16 cellular contexts compared by ENCODE assay signal in the genomic region with DNA sequence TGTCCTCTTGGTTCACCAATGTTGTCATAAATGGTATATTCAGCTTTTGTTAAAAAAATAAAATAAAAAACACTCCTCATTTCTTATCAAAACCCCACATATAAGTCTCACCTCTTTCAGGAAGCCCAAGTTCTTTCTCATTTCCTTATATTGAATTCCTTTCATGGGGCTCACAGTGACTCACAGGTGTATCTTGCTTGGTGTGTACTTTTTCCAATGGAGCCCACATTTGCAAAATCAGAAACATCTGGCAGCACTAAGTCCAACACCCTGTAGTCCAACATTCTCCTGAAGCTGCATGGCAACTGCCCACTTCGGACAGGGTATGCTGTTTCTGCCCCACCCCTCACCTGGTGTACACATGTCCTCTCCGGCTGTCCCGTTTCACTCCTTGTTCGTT.
A peak's percentile ranks its signal among the peaks of the same experiment; 100 is the strongest.
DNase-seq lines count a peak whose midpoint lies in the region; ATAC-seq and TF ChIP-seq lines count a peak whose summit lies in the region.
"Had no signal": no experiment of that assay in that cellular context is flagged by ENCODE, and none has a peak within 500 bp of the region (broad histone marks: within the 10 kb centered on the region; RNA-seq: fewer than 3 reads in every experiment).

No MANE protein-coding gene starts in this region.

- H3K27ac ChIP-seq in RWPE2 (ENCODE audit: poor library complexity, severe bottlenecking): peak overlapping the region; percentile 34
- H3K27ac ChIP-seq in ascending aorta: no peak overlapping the region
- H3K27ac ChIP-seq: BLaER1, HL-60 had no signal

- H3K4me1 ChIP-seq in RWPE2 (ENCODE audit: insufficient read depth, poor library complexity, severe bottlenecking): peaks cover 7% of the 10 kb centered on the region
- H3K4me1 ChIP-seq in ascending aorta: no peaks in the 10 kb centered on the region
- H3K4me1 ChIP-seq: BLaER1 had no signal

- intact Hi-C loops in ascending aorta (cut with DNase I): no loop called here

- peak; percentile 60; the same call in 2 of the 3 replicates for ATAC-seq in RWPE2 (ENCODE audit: low read depth)
- ATAC-seq: GM23338 had no signal

- H3K4me3 ChIP-seq in RWPE2 (ENCODE audit: severe bottlenecking) (no peak overlapping the region), epithelial cell of esophagus (ENCODE audit: low read length) (no peak overlapping the region), ascending aorta (no peak overlapping the region)
- H3K4me3 ChIP-seq: BLaER1, GM23338 had no signal

- TF ChIP-seq CTCF in RWPE2 (IDR thresholded peaks at IDR 0.05; ENCODE audit: poor library complexity, severe bottlenecking) (no peak), epithelial cell of esophagus (IDR thresholded peaks at IDR 0.05; ENCODE audit: insufficient read depth, low read depth, low read length, missing control alignments) (no peak), ascending aorta (IDR thresholded peaks at IDR 0.05) (no peak)

- no peaks in the 10 kb centered on the region for H3K27me3 ChIP-seq in RWPE2 (ENCODE audit: insufficient read depth, poor library complexity, severe bottlenecking)
- H3K27me3 ChIP-seq in ascending aorta: no peaks in the 10 kb centered on the region
- H3K27me3 ChIP-seq: BLaER1 had no signal

- H3K36me3 ChIP-seq in RWPE2 (ENCODE audit: low read depth) (no peaks in the 10 kb centered on the region), ascending aorta (no peaks in the 10 kb centered on the region)
- H3K36me3 ChIP-seq: BLaER1 had no signal

- H3K9me3 ChIP-seq in RWPE2 (ENCODE audit: severe bottlenecking) (no peaks in the 10 kb centered on the region), ascending aorta (no peaks in the 10 kb centered on the region)
- H3K9me3 ChIP-seq: BLaER1 had no signal

- DNase-seq in HT1080 (ENCODE audit: low read depth) (peak; percentile 69), RWPE2 (ENCODE audit: low spot score) (no peak), epithelial cell of esophagus (ENCODE audit: low read depth) (peak; percentile 39), kidney tubule cell (ENCODE audit: low spot score) (peak; percentile 67), NCI-H1436 treated with DMSO at 0.1 percent for 48 hours (lab: John Stamatoyannopoulos, UW) (no peak), ascending aorta (ENCODE audit: low spot score in 2 of 2) (no peak), C1 segment of cervical spinal cord (lab: John Stamatoyannopoulos, UW) (no peak)
- DNase-seq: 8988T; CD8-positive, alpha-beta memory T cell; COR-L47; DMS79; GDM1; HCEC 1CT had no signal

Comparison
In these comparisons a context has a peak if more than half of its experiments do, and no peak if none do; other contexts are left out.
1. DNase-seq: peak in HT1080 (single experiment), epithelial cell of esophagus (single experiment) and kidney tubule cell (single experiment); none in RWPE2 (single experiment), NCI-H1436 treated with DMSO at 0.1 percent for 48 hours (single experiment), ascending aorta (0 of 2) and C1 segment of cervical spinal cord (0 of 14).